ENCODE assay signal across 17 cellular contexts in the genomic region with DNA sequence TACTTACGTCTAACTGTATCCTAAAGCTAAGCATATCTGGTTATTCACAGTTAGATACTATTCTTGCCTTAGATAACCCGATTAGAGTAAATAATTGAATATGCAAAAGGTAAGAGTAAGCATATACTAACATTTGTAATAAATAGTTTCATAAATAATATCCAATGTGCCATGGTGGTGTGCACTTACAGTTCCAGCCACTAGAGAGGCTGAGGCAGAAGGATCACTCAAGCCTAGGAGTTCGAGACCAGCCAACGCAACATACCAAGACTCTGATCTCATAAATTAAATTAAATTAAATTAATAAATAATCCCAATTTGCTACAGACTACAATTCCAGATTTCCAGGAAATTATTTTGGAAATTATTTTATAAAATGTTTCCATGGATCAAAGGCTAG. TPM values are rescaled to one million over a fixed set of nuclear protein-coding genes. Genes with fewer than 3 reads are reported as not detected.
DNase-seq lines count a peak whose midpoint lies in the region; ATAC-seq and TF ChIP-seq lines count a peak whose summit lies in the region.
"Had no signal": no experiment of that assay in that cellular context is flagged by ENCODE, and none has a peak within 500 bp of the region (broad histone marks: within the 10 kb centered on the region; RNA-seq: fewer than 3 reads in every experiment).

No MANE protein-coding gene starts in this region.

- no peaks in the 10 kb centered on the region for H3K9me3 Mint-ChIP-seq in CD4-positive, alpha-beta T cell
- H3K9me3 Mint-ChIP-seq in activated T-helper 1 cell treated with anti-CD3 and anti-CD28 coated beads, Interleukin-12 subunit alpha, Interleukin-12 subunit beta, Interleukin-2, Interleukin-4 antibody, amounts not matched to agents 30 ng/mL and 10 ng/mL and 1 ng/mL, durations not matched to agents 14 hours and 24 hours and 36 hours: no peaks in the 10 kb centered on the region
- H3K9me3 Mint-ChIP-seq in activated T-helper 2 cell treated with anti-CD3 and anti-CD28 coated beads, Interferon-gamma antibody, Interleukin-2, Interleukin-4, amounts not matched to agents 10 μg/mL and 5 μg/mL and 100 μg/mL, durations not matched to agents 14 hours and 24 hours and 36 hours: no peaks in the 10 kb centered on the region
- H3K9me3 Mint-ChIP-seq in activated naive CD4-positive, alpha-beta T cell treated with anti-CD3 and anti-CD28 coated beads for 36 hours: no peaks in the 10 kb centered on the region
- H3K9me3 Mint-ChIP-seq: T-cell had no signal

- intact Hi-C loops in CD4-positive, alpha-beta T cell (cut with DNase I, micrococcal nuclease): no loop called here
- intact Hi-C loops in activated T-helper 1 cell treated with anti-CD3 and anti-CD28 coated beads, Interleukin-12 subunit alpha, Interleukin-12 subunit beta, Interleukin-2, Interleukin-4 antibody, amounts not matched to agents 30 ng/mL and 10 ng/mL and 1 ng/mL, durations not matched to agents 14 hours and 24 hours and 36 hours (cut with micrococcal nuclease): loop anchor here (2.0 kb wide), 1 partner anchor 17 kb away; no protein-coding TSS in a partner anchor
- intact Hi-C loops in activated T-helper 2 cell treated with anti-CD3 and anti-CD28 coated beads, Interferon-gamma antibody, Interleukin-2, Interleukin-4, amounts not matched to agents 10 μg/mL and 5 μg/mL and 100 μg/mL, durations not matched to agents 14 hours and 24 hours and 36 hours (cut with micrococcal nuclease): loop anchor here (2.0 kb wide), 1 partner anchor 19 kb away; no protein-coding TSS in a partner anchor
- intact Hi-C loops in activated naive CD4-positive, alpha-beta T cell treated with anti-CD3 and anti-CD28 coated beads for 36 hours (cut with micrococcal nuclease): loop anchor here (2.0 kb wide), 1 partner anchor 17 kb away; no protein-coding TSS in a partner anchor
- intact Hi-C loops in gastrocnemius medialis (cut with DNase I; ENCODE audit: low total_unique reads): no loop called here

- no peaks in the 10 kb centered on the region for H3K27me3 ChIP-seq in CD4-positive, alpha-beta T cell (ENCODE audit: control insufficient read depth, insufficient read depth, low read length)
- H3K27me3 ChIP-seq in gastrocnemius medialis: no peaks in the 10 kb centered on the region

- ATAC-seq in CD4-positive, alpha-beta T cell (ENCODE audit: poor library complexity): no peak
- no peak for ATAC-seq in gastrocnemius medialis
- ATAC-seq: HepG2, T-cell had no signal

- no peaks in the 10 kb centered on the region for H3K36me3 ChIP-seq in gastrocnemius medialis

- H3K4me1 ChIP-seq in gastrocnemius medialis: peaks cover 10 to 23% of the 10 kb centered on the region in 2 donors

- H3K4me3 Mint-ChIP-seq in CD4-positive, alpha-beta T cell: peak overlapping the region; percentile 32
- no peak overlapping the region for H3K4me3 Mint-ChIP-seq in activated T-helper 1 cell treated with anti-CD3 and anti-CD28 coated beads, Interleukin-12 subunit alpha, Interleukin-12 subunit beta, Interleukin-2, Interleukin-4 antibody, amounts not matched to agents 30 ng/mL and 10 ng/mL and 1 ng/mL, durations not matched to agents 14 hours and 24 hours and 36 hours
- H3K4me3 Mint-ChIP-seq in activated T-helper 2 cell treated with anti-CD3 and anti-CD28 coated beads, Interferon-gamma antibody, Interleukin-2, Interleukin-4, amounts not matched to agents 10 μg/mL and 5 μg/mL and 100 μg/mL, durations not matched to agents 14 hours and 24 hours and 36 hours (ENCODE audit: low read depth): no peak overlapping the region
- no peak overlapping the region for H3K4me3 Mint-ChIP-seq in activated naive CD4-positive, alpha-beta T cell treated with anti-CD3 and anti-CD28 coated beads for 36 hours

- TF ChIP-seq CTCF in 22Rv1 (IDR thresholded peaks at IDR 0.05) (peak; percentile 28; the same call in 1 of the 2 replicates), gastrocnemius medialis (IDR thresholded peaks at IDR 0.05 in 4 of 5, conservative IDR thresholded peaks at IDR 0.05 in 1 of 5) (no peak)
- TF ChIP-seq CTCF in CD4-positive, alpha-beta T cell (IDR thresholded peaks at IDR 0.05): no peak

- TF ChIP-seq POLR2A in gastrocnemius medialis (IDR thresholded peaks at IDR 0.05): no peak

- no peaks in the 10 kb centered on the region for H3K27me3 Mint-ChIP-seq in CD4-positive, alpha-beta T cell
- no peaks in the 10 kb centered on the region for H3K27me3 Mint-ChIP-seq in activated T-helper 1 cell treated with anti-CD3 and anti-CD28 coated beads, Interleukin-12 subunit alpha, Interleukin-12 subunit beta, Interleukin-2, Interleukin-4 antibody, amounts not matched to agents 30 ng/mL and 10 ng/mL and 1 ng/mL, durations not matched to agents 14 hours and 24 hours and 36 hours (ENCODE audit: insufficient read depth)
- no peaks in the 10 kb centered on the region for H3K27me3 Mint-ChIP-seq in activated T-helper 2 cell treated with anti-CD3 and anti-CD28 coated beads, Interferon-gamma antibody, Interleukin-2, Interleukin-4, amounts not matched to agents 10 μg/mL and 5 μg/mL and 100 μg/mL, durations not matched to agents 14 hours and 24 hours and 36 hours (ENCODE audit: low read depth)
- H3K27me3 Mint-ChIP-seq in activated naive CD4-positive, alpha-beta T cell treated with anti-CD3 and anti-CD28 coated beads for 36 hours (ENCODE audit: low read depth): no peaks in the 10 kb centered on the region
- H3K27me3 Mint-ChIP-seq: T-cell had no signal

- H3K36me3 Mint-ChIP-seq in CD4-positive, alpha-beta T cell (ENCODE audit: low read depth): peaks cover 41% of the 10 kb centered on the region
- H3K36me3 Mint-ChIP-seq in activated T-helper 1 cell treated with anti-CD3 and anti-CD28 coated beads, Interleukin-12 subunit alpha, Interleukin-12 subunit beta, Interleukin-2, Interleukin-4 antibody, amounts not matched to agents 30 ng/mL and 10 ng/mL and 1 ng/mL, durations not matched to agents 14 hours and 24 hours and 36 hours (ENCODE audit: low read depth): peaks cover 28% of the 10 kb centered on the region
- H3K36me3 Mint-ChIP-seq in activated T-helper 2 cell treated with anti-CD3 and anti-CD28 coated beads, Interferon-gamma antibody, Interleukin-2, Interleukin-4, amounts not matched to agents 10 μg/mL and 5 μg/mL and 100 μg/mL, durations not matched to agents 14 hours and 24 hours and 36 hours (ENCODE audit: low read depth): peaks cover 45% of the 10 kb centered on the region
- H3K36me3 Mint-ChIP-seq in activated naive CD4-positive, alpha-beta T cell treated with anti-CD3 and anti-CD28 coated beads for 36 hours (ENCODE audit: low read depth): peaks cover 17% of the 10 kb centered on the region

- in situ Hi-C loops in gastrocnemius medialis (cut with MboI; ENCODE audit: low sequenced_read_pairs in 4 of 4): no loop called here

- peak overlapping the region; percentile 10 for H3K27ac Mint-ChIP-seq in CD4-positive, alpha-beta T cell
- H3K27ac Mint-ChIP-seq in activated T-helper 1 cell treated with anti-CD3 and anti-CD28 coated beads, Interleukin-12 subunit alpha, Interleukin-12 subunit beta, Interleukin-2, Interleukin-4 antibody, amounts not matched to agents 30 ng/mL and 10 ng/mL and 1 ng/mL, durations not matched to agents 14 hours and 24 hours and 36 hours: peak overlapping the region; percentile 16
- H3K27ac Mint-ChIP-seq in activated T-helper 2 cell treated with anti-CD3 and anti-CD28 coated beads, Interferon-gamma antibody, Interleukin-2, Interleukin-4, amounts not matched to agents 10 μg/mL and 5 μg/mL and 100 μg/mL, durations not matched to agents 14 hours and 24 hours and 36 hours: no peak overlapping the region
- H3K27ac Mint-ChIP-seq in activated naive CD4-positive, alpha-beta T cell treated with anti-CD3 and anti-CD28 coated beads for 36 hours: no peak overlapping the region

- POLR2A ChIA-PET in CD4-positive, alpha-beta T cell (lab: Charles Lee): no interaction called here
- POLR2A ChIA-PET in HEK293T (lab: Yijun Ruan, JAX): no interaction called here

- no peak overlapping the region for H3K4me3 ChIP-seq in gastrocnemius medialis

- H3K4me1 Mint-ChIP-seq in CD4-positive, alpha-beta T cell (ENCODE audit: low read depth): peaks cover 79% of the 10 kb centered on the region
- H3K4me1 Mint-ChIP-seq in activated T-helper 1 cell treated with anti-CD3 and anti-CD28 coated beads, Interleukin-12 subunit alpha, Interleukin-12 subunit beta, Interleukin-2, Interleukin-4 antibody, amounts not matched to agents 30 ng/mL and 10 ng/mL and 1 ng/mL, durations not matched to agents 14 hours and 24 hours and 36 hours (ENCODE audit: low read depth): peaks cover 67% of the 10 kb centered on the region
- H3K4me1 Mint-ChIP-seq in activated T-helper 2 cell treated with anti-CD3 and anti-CD28 coated beads, Interferon-gamma antibody, Interleukin-2, Interleukin-4, amounts not matched to agents 10 μg/mL and 5 μg/mL and 100 μg/mL, durations not matched to agents 14 hours and 24 hours and 36 hours (ENCODE audit: low read depth): peaks cover 56% of the 10 kb centered on the region
- H3K4me1 Mint-ChIP-seq in activated naive CD4-positive, alpha-beta T cell treated with anti-CD3 and anti-CD28 coated beads for 36 hours (ENCODE audit: low read depth): peaks cover 72% of the 10 kb centered on the region

- no peak for DNase-seq in CD4-positive, alpha-beta T cell
- DNase-seq in HEK293T (ENCODE audit: extremely low spot score): no peak
- no peak for DNase-seq in activated T-helper 1 cell treated with anti-CD3 and anti-CD28 coated beads, Interleukin-12 subunit alpha, Interleukin-12 subunit beta, Interleukin-2, Interleukin-4 antibody, amounts not matched to agents 30 ng/mL and 10 ng/mL and 1 ng/mL, durations not matched to agents 14 hours and 24 hours and 36 hours (ENCODE audit: low spot score)
- DNase-seq in activated T-helper 2 cell treated with anti-CD3 and anti-CD28 coated beads, Interferon-gamma antibody, Interleukin-2, Interleukin-4, amounts not matched to agents 10 μg/mL and 5 μg/mL and 100 μg/mL, durations not matched to agents 14 hours and 24 hours and 36 hours (ENCODE audit: low spot score): no peak
- no peak for DNase-seq in activated naive CD4-positive, alpha-beta T cell treated with anti-CD3 and anti-CD28 coated beads for 36 hours
- DNase-seq in gastrocnemius medialis: no peak
- DNase-seq in iPS-NIHi7 (ENCODE audit: extremely low spot score): no peak
- DNase-seq: C1 segment of cervical spinal cord, DMS79 treated with DMSO at 0.1 percent for 48 hours, GOT3, KG1, NCI-H187, NCI-H2107, NCI-H510A, T-cell had no signal

- no peak overlapping the region for H3K27ac ChIP-seq in 22Rv1
- H3K27ac ChIP-seq in CD4-positive, alpha-beta T cell (ENCODE audit: low read depth, low read length): no peak overlapping the region
- H3K27ac ChIP-seq in gastrocnemius medialis: no peak overlapping the region

- H3K9me3 ChIP-seq in CD4-positive, alpha-beta T cell (ENCODE audit: control insufficient read depth, low read length): no peaks in the 10 kb centered on the region
- H3K9me3 ChIP-seq in gastrocnemius medialis: no peaks in the 10 kb centered on the region

- CTCF ChIA-PET in CD4-positive, alpha-beta T cell (lab: Charles Lee): interaction anchor here (1.0 to 2.9 kb wide), 2 partner anchors 57 to 63 kb away, joined by 3 to 9 read pairs; no protein-coding TSS in a partner anchor
- CTCF ChIA-PET in HEK293T (lab: Yijun Ruan, JAX): interaction anchor here (0.6 kb wide), 1 partner anchor 10 kb away, joined by 3 read pairs; no protein-coding TSS in a partner anchor
- CTCF ChIA-PET in activated naive CD4-positive, alpha-beta T cell treated with anti-CD3 and anti-CD28 coated beads for 36 hours (lab: Charles Lee): interaction anchor here (1.4 kb wide), 1 partner anchor 101 kb away, joined by 3 read pairs; no protein-coding TSS in a partner anchor

RNA-seq across cellular contexts. Expression of a gene that starts 12.2 kb away (rescaled TPM):
- total RNA-seq in CD4-positive, alpha-beta T cell: 100 to 1,000 TPM; 127 to 130 TPM
- 58.7 and 66.6 TPM in 2 replicates for total RNA-seq in activated T-helper 1 cell treated with anti-CD3 and anti-CD28 coated beads, Interleukin-12 subunit alpha, Interleukin-12 subunit beta, Interleukin-2, Interleukin-4 antibody, amounts not matched to agents 30 ng/mL and 10 ng/mL and 1 ng/mL, durations not matched to agents 14 hours and 24 hours and 36 hours
- 49.6 and 55.3 TPM in 2 replicates for total RNA-seq in activated T-helper 2 cell treated with anti-CD3 and anti-CD28 coated beads, Interferon-gamma antibody, Interleukin-2, Interleukin-4, amounts not matched to agents 10 μg/mL and 5 μg/mL and 100 μg/mL, durations not matched to agents 14 hours and 24 hours and 36 hours
- total RNA-seq in activated naive CD4-positive, alpha-beta T cell treated with anti-CD3 and anti-CD28 coated beads for 36 hours: 10 to 100 TPM; 39.9 to 43.8 TPM
- 10 to 100 TPM; 11.5 to 18.8 (median 16.5) TPM for total RNA-seq in gastrocnemius medialis

RNA-seq across cellular contexts. Expression of a gene that starts 12.6 kb away (rescaled TPM):
- 10 to 100 TPM; 20.6 to 20.9 TPM for total RNA-seq in CD4-positive, alpha-beta T cell
- total RNA-seq in activated T-helper 1 cell treated with anti-CD3 and anti-CD28 coated beads, Interleukin-12 subunit alpha, Interleukin-12 subunit beta, Interleukin-2, Interleukin-4 antibody, amounts not matched to agents 30 ng/mL and 10 ng/mL and 1 ng/mL, durations not matched to agents 14 hours and 24 hours and 36 hours: 28.8 and 29.8 TPM in 2 replicates
- 30.4 and 33.7 TPM in 2 replicates for total RNA-seq in activated T-helper 2 cell treated with anti-CD3 and anti-CD28 coated beads, Interferon-gamma antibody, Interleukin-2, Interleukin-4, amounts not matched to agents 10 μg/mL and 5 μg/mL and 100 μg/mL, durations not matched to agents 14 hours and 24 hours and 36 hours
- total RNA-seq in activated naive CD4-positive, alpha-beta T cell treated with anti-CD3 and anti-CD28 coated beads for 36 hours: 10 to 100 TPM; 35.3 to 36.9 TPM
- total RNA-seq in gastrocnemius medialis: 10 to 100 TPM; 14.5 to 21.9 (median 17.7) TPM

RNA-seq across cellular contexts. Expression of a gene that starts 51.5 kb away (rescaled TPM):
- 1 to 10 TPM; 7.0 to 8.4 TPM for total RNA-seq in CD4-positive, alpha-beta T cell
- total RNA-seq in activated T-helper 1 cell treated with anti-CD3 and anti-CD28 coated beads, Interleukin-12 subunit alpha, Interleukin-12 subunit beta, Interleukin-2, Interleukin-4 antibody, amounts not matched to agents 30 ng/mL and 10 ng/mL and 1 ng/mL, durations not matched to agents 14 hours and 24 hours and 36 hours: 29.0 and 29.2 TPM in 2 replicates
- total RNA-seq in activated T-helper 2 cell treated with anti-CD3 and anti-CD28 coated beads, Interferon-gamma antibody, Interleukin-2, Interleukin-4, amounts not matched to agents 10 μg/mL and 5 μg/mL and 100 μg/mL, durations not matched to agents 14 hours and 24 hours and 36 hours: 25.0 and 28.2 TPM in 2 replicates
- 10 to 100 TPM; 18.8 to 22.1 TPM for total RNA-seq in activated naive CD4-positive, alpha-beta T cell treated with anti-CD3 and anti-CD28 coated beads for 36 hours
- 10 to 100 TPM; 24.4 to 47.6 (median 29.2) TPM for total RNA-seq in gastrocnemius medialis

Comparison
In these comparisons a context has a peak if more than half of its experiments do, and no peak if none do; other contexts are left out.
1. H3K27ac Mint-ChIP-seq: peak in CD4-positive, alpha-beta T cell (single experiment) and activated T-helper 1 cell treated with anti-CD3 and anti-CD28 coated beads, Interleukin-12 subunit alpha, Interleukin-12 subunit beta, Interleukin-2, Interleukin-4 antibody, amounts not matched to agents 30 ng/mL and 10 ng/mL and 1 ng/mL, durations not matched to agents 14 hours and 24 hours and 36 hours (single experiment); none in activated T-helper 2 cell treated with anti-CD3 and anti-CD28 coated beads, Interferon-gamma antibody, Interleukin-2, Interleukin-4, amounts not matched to agents 10 μg/mL and 5 μg/mL and 100 μg/mL, durations not matched to agents 14 hours and 24 hours and 36 hours (single experiment) and activated naive CD4-positive, alpha-beta T cell treated with anti-CD3 and anti-CD28 coated beads for 36 hours (single experiment).
2. intact Hi-C loops: an anchor here in activated T-helper 1 cell treated with anti-CD3 and anti-CD28 coated beads, Interleukin-12 subunit alpha, Interleukin-12 subunit beta, Interleukin-2, Interleukin-4 antibody, amounts not matched to agents 30 ng/mL and 10 ng/mL and 1 ng/mL, durations not matched to agents 14 hours and 24 hours and 36 hours (2.0 kb wide), activated T-helper 2 cell treated with anti-CD3 and anti-CD28 coated beads, Interferon-gamma antibody, Interleukin-2, Interleukin-4, amounts not matched to agents 10 μg/mL and 5 μg/mL and 100 μg/mL, durations not matched to agents 14 hours and 24 hours and 36 hours (2.0 kb wide) and activated naive CD4-positive, alpha-beta T cell treated with anti-CD3 and anti-CD28 coated beads for 36 hours (2.0 kb wide); none called in CD4-positive, alpha-beta T cell and gastrocnemius medialis.